Comparison of ENCODE assay signal across 19 cellular contexts in the genomic region with DNA sequence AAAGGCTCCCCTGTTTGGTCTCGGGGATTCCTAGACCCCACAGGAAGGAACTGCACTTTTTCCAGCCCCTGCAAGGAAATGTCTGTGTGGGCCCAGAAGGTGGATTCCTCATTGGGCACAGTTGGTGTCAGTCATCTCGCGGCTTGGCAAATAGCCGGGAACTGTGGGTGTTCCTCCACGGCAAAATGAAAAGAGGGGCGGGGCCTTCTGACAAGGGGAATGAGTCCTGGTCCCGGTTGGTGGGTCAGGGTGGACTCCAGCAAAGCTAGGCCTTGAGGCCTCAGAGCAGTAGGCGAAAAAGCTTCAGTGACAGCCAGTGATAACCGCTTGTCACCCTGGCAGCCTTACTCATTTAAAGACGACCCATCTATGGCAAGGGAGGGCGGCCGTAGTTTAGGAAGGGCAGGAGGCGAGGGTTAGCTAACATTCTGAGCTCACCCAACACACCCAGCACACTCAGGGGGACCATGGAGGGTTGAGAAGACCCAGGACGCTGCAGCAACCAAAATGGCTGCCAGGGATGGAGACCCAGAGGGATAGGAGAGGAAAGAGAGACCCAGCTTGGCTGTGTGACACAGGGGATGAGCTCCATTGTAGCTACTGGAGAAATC. TPM values are rescaled to one million over a fixed set of nuclear protein-coding genes. Genes with fewer than 3 reads are reported as not detected.
A peak's percentile ranks its signal among the peaks of the same experiment; 100 is the strongest.
DNase-seq lines count a peak whose midpoint lies in the region; ATAC-seq, FAIRE-seq and TF ChIP-seq lines count a peak whose summit lies in the region.
"Had no signal": no experiment of that assay in that cellular context is flagged by ENCODE, and none has a peak within 500 bp of the region (broad histone marks: within the 10 kb centered on the region; RNA-seq: fewer than 3 reads in every experiment).

No MANE protein-coding gene starts in this region.

- no peak overlapping the region for H3K56ac ChIP-seq in H9 (ENCODE audit: insufficient read length, low read depth, low read length)

- H3T11ph ChIP-seq in H9 (ENCODE audit: low read length), result no peak overlapping the region

- H3K14ac ChIP-seq in H9 (ENCODE audit: insufficient read depth, low read length) (no peak overlapping the region; the same call in 1 of the 2 replicates), neuronal stem cell (ENCODE audit: low read length) (no peak overlapping the region)

- RAD21 ChIA-PET in GM12878 (lab: Charles Lee; ENCODE audit: unreplicated experiment), result interaction anchor here (1.1 to 1.3 kb wide), 2 partner anchors 41 to 44 kb away, joined by 3 to 5 read pairs; no protein-coding TSS in a partner anchor

- WGBS in H9 (ENCODE audit: extremely low coverage, insufficient read length, low lambda C conversion rate), result no CpG with 5 or more reads among the region's 14 CpGs
- 69% methylated on average over 14 of the region's 14 CpGs for WGBS in GM12878 (ENCODE audit: insufficient coverage, insufficient replicate concordance, low lambda C conversion rate, missing lambda C conversion rate)
- 60 to 74% methylated on average over 14 of the region's 14 CpGs for WGBS in heart right ventricle, 2 donors
- whole genome bisulfite sequencing in neuronal stem cell (ENCODE audit: extremely low coverage in 2 of 2, insufficient read length in 2 of 2, insufficient replicate concordance in 1 of 2), 2 donors, result no CpG with 5 or more reads among the region's 14 CpGs
- 97% methylated on average over 14 of the region's 14 CpGs for WGBS in mammary epithelial cell (ENCODE audit: low coverage, missing lambda C conversion rate)

- SMC1A ChIA-PET in GM12878 (lab: Charles Lee; ENCODE audit: uncharacterized antibody, unreplicated experiment), result interaction anchor here (1.3 to 3.0 kb wide), 3 partner anchors 31 to 102 kb away, joined by 3 to 17 read pairs (median 12); no protein-coding TSS in a partner anchor

- H3K79me2 ChIP-seq in H9 (ENCODE audit: insufficient read depth, low read length) (no peaks in the 10 kb centered on the region), GM12878 (ENCODE audit: control insufficient read depth, insufficient read depth, low read length) (no peaks in the 10 kb centered on the region), mammary epithelial cell (ENCODE audit: insufficient read depth, low read length) (no peaks in the 10 kb centered on the region)

- H3K4me1 ChIP-seq in H9 (ENCODE audit: insufficient read depth, low read length) (peaks cover 2% of the 10 kb centered on the region; the same call in 1 of the 2 replicates), GM12878 (ENCODE audit: control insufficient read depth, insufficient read depth, low read length) (peaks cover 13% of the 10 kb centered on the region), heart right ventricle (peaks cover 13 to 75% (median 38%) of the 10 kb centered on the region in 9 donors), neuronal stem cell (ENCODE audit: control insufficient read depth in 2 of 2, insufficient read depth in 1 of 2, low read depth in 1 of 2, low read length in 2 of 2) (peaks cover 8 to 13% of the 10 kb centered on the region in 2 donors), mammary epithelial cell (ENCODE audit: insufficient read depth, low read length) (peaks cover 20% of the 10 kb centered on the region)

- peaks cover 25 to 35% of the 10 kb centered on the region in 2 experiments for H3K4me1 Mint-ChIP-seq in H9

- no peak overlapping the region for H2BK120ac ChIP-seq in H9 (ENCODE audit: low read depth, low read length, poor library complexity, severe bottlenecking)
- no peak overlapping the region for H2BK120ac ChIP-seq in neuronal stem cell (ENCODE audit: low read depth, low read length)

- H3K27me3 Mint-ChIP-seq in H9 (ENCODE audit: low read depth), result peaks cover 14% of the 10 kb centered on the region

- in situ Hi-C loops in GM12878 (cut with MboI) (no loop called here), mammary epithelial cell (cut with MboI; ENCODE audit: low sequenced_read_pairs in 2 of 2) (loop anchor here in 1 of 2 donors (5.0 kb wide), 2 partner anchors 43 to 102 kb away; a partner anchor contains a TSS)

- H3K23ac ChIP-seq in H9 (ENCODE audit: insufficient read length, low read depth, low read length) (no peak overlapping the region), neuronal stem cell (ENCODE audit: low read depth, low read length, poor library complexity) (no peak overlapping the region)

- no peak for TF ChIP-seq RAD21 in GM12878 (IDR thresholded peaks at IDR 0.05; ENCODE audit: insufficient read depth, low read depth, low read length)

- no peak for FAIRE-seq in GM12878 (lab: Jason Lieb, UNC)
- FAIRE-seq: colon, G401.6, GM12891 had no signal

- H3K4me2 ChIP-seq in H9 (ENCODE audit: insufficient read depth, insufficient read length, low read length), result no peak overlapping the region
- no peak overlapping the region for H3K4me2 ChIP-seq in GM12878 (ENCODE audit: control insufficient read depth, insufficient read depth)
- no peak overlapping the region for H3K4me2 ChIP-seq in neuronal stem cell (ENCODE audit: insufficient read depth, low read length, poor library complexity, severe bottlenecking)
- no peak overlapping the region for H3K4me2 ChIP-seq in mammary epithelial cell (ENCODE audit: insufficient read depth, low read depth, low read length)

- POLR2A ChIA-PET in GM12878 (lab: Charles Lee), result interaction anchor here (1.8 kb wide), 1 partner anchor 47 kb away, joined by 4 read pairs; a partner anchor contains a TSS

- no peak overlapping the region for H2BK15ac ChIP-seq in H9 (ENCODE audit: low read depth, low read length)
- H2BK15ac ChIP-seq in neuronal stem cell (ENCODE audit: low read length), result no peak overlapping the region

- H2BK12ac ChIP-seq in H9 (ENCODE audit: insufficient read length, low read depth, low read length) (no peak overlapping the region), neuronal stem cell (ENCODE audit: low read length) (no peak overlapping the region)

- DNase-seq in H9, result peak; percentile 76
- no peak for DNase-seq in GM12878 (ENCODE audit: low read depth, low spot score)
- DNase-seq in heart right ventricle, result peak; percentile 64 to 70
- DNase-seq in neuronal stem cell (ENCODE audit: low spot score), result no peak
- no peak for DNase-seq in mammary epithelial cell
- no peak for DNase-seq in Kasumi-1 (lab: John Stamatoyannopoulos, UW)
- DNase-seq in NCI-H524 (lab: John Stamatoyannopoulos, UW), result no peak
- DNase-seq: activated CD4-positive, alpha-beta T cell treated with anti-CD3 and anti-CD28 coated beads, Interleukin-2, amount 10 ng/mL, durations not matched to agents 7 days and 5 days; activated naive CD4-positive, alpha-beta T cell treated with Interleukin-2 at 50 U/mL for 16 hours; activated T-cell treated with anti-CD3 and anti-CD28 coated beads for 4 hours; NCI-H2171; NCI-H774; stimulated activated CD4-positive, alpha-beta T cell treated with anti-CD3 and anti-CD28 coated beads, Interleukin-4, amount 100 ng/mL, for 4 hours had no signal

- dilution Hi-C loops in mammary epithelial cell (cut with HindIII; ENCODE audit: low sequenced_read_pairs), result loop anchor here (5.0 kb wide), 2 partner anchors 33 to 102 kb away; a partner anchor contains a TSS

- H3K4ac ChIP-seq in H9 (ENCODE audit: low read depth, low read length) (no peak overlapping the region), neuronal stem cell (ENCODE audit: low read length) (no peak overlapping the region)

- H2AFZ ChIP-seq in H9 (ENCODE audit: low read length), result no peak overlapping the region
- no peak overlapping the region for H2AFZ ChIP-seq in GM12878 (ENCODE audit: control insufficient read depth, low read depth, low read length)
- peak overlapping the region; percentile 51 for H2AFZ ChIP-seq in neuronal stem cell (ENCODE audit: low read length)
- no peak overlapping the region for H2AFZ ChIP-seq in mammary epithelial cell (ENCODE audit: low read depth, low read length)

- H2BK5ac ChIP-seq in H9 (ENCODE audit: insufficient read length, low read length), result no peak overlapping the region
- H2BK5ac ChIP-seq in neuronal stem cell (ENCODE audit: low read length), result no peak overlapping the region

- H4K91ac ChIP-seq in H9 (ENCODE audit: insufficient read length, low read depth, low read length) (no peak overlapping the region), neuronal stem cell (ENCODE audit: low read depth, low read length, poor library complexity) (no peak overlapping the region)

- H2BK20ac ChIP-seq in H9 (ENCODE audit: low read depth, low read length, poor library complexity, severe bottlenecking), result no peak overlapping the region

- no TSS peak for BruUV-seq in GM12878 (replicated peaks; lab: Mats Ljungman, UMichigan)
- BruUV-seq in mammary epithelial cell (replicated peaks; lab: Mats Ljungman, UMichigan), result no TSS peak

- H3K4me3 ChIP-seq in GM12878 (no peak overlapping the region), heart right ventricle (no peak overlapping the region), neuronal stem cell (ENCODE audit: low read length in 2 of 2) (no peak overlapping the region), mammary epithelial cell (replicated peaks in 1 of 3; ENCODE audit: insufficient read depth in 1 of 3, low read depth in 2 of 3, low read length in 3 of 3) (no peak overlapping the region)
- H3K4me3 ChIP-seq: smooth muscle cell had no signal

- peaks cover 0 to 13% (median 0%) of the 10 kb centered on the region in 3 experiments; a peak in 2 of 7 replicates for H3K36me3 Mint-ChIP-seq in H9 (ENCODE audit: insufficient read depth in 1 of 3, low read depth in 3 of 3)

- no peak overlapping the region for H4K8ac ChIP-seq in H9 (replicated peaks; ENCODE audit: insufficient read length, low read depth, low read length)
- no peak overlapping the region for H4K8ac ChIP-seq in neuronal stem cell (ENCODE audit: low read depth, low read length)

- CTCF ChIA-PET in GM12878 (lab: Yijun Ruan, JAX), result interaction anchor here (1.2 to 6.0 kb wide), 6 partner anchors 8 to 102 kb away, joined by 4 to 68 read pairs (median 16); a partner anchor contains a TSS
- CTCF ChIA-PET in mammary epithelial cell (lab: Charles Lee; ENCODE audit: low non-redundant PET), result no interaction called here

- H3K36me3 ChIP-seq in GM12878 (ENCODE audit: control insufficient read depth in 2 of 2, insufficient read depth in 2 of 2, low read length in 1 of 2) (no peaks in the 10 kb centered on the region), heart right ventricle (peaks cover 0 to 11% (median 0%) of the 10 kb centered on the region in 9 donors), neuronal stem cell (replicated peaks in 1 of 2; ENCODE audit: control insufficient read depth in 2 of 2, insufficient read depth in 2 of 2, low read length in 2 of 2) (no peaks in the 10 kb centered on the region), mammary epithelial cell (ENCODE audit: insufficient read depth, low read length) (no peaks in the 10 kb centered on the region)

- H3K4me3 Mint-ChIP-seq in H9, result no peak overlapping the region
- H3K4me3 Mint-ChIP-seq: activated CD4-positive, alpha-beta T cell treated with anti-CD3 and anti-CD28 coated beads, Interleukin-2, amount 10 ng/mL, durations not matched to agents 7 days and 5 days had no signal

- no peaks in the 10 kb centered on the region for H3K27me3 ChIP-seq in H9 (ENCODE audit: insufficient read depth, low read length)
- no peaks in the 10 kb centered on the region for H3K27me3 ChIP-seq in GM12878 (replicated peaks in 1 of 2; ENCODE audit: control insufficient read depth in 2 of 2, insufficient read depth in 2 of 2, low read length in 1 of 2)
- peaks cover 0 to 8% (median 0%) of the 10 kb centered on the region in 7 donors for H3K27me3 ChIP-seq in heart right ventricle
- peaks cover 0 to 13% (median 0%) of the 10 kb centered on the region in 3 experiments for H3K27me3 ChIP-seq in neuronal stem cell (ENCODE audit: control insufficient read depth in 3 of 3, insufficient read depth in 3 of 3, low read depth in 1 of 3, low read length in 3 of 3)
- no peaks in the 10 kb centered on the region for H3K27me3 ChIP-seq in mammary epithelial cell (ENCODE audit: insufficient read depth, low read length)

- H3K9me3 ChIP-seq in H9 (ENCODE audit: control insufficient read depth, low read depth, low read length) (no peaks in the 10 kb centered on the region), GM12878 (replicated peaks; ENCODE audit: control insufficient read depth, insufficient read depth, low read length) (no peaks in the 10 kb centered on the region), heart right ventricle (no peaks in the 10 kb centered on the region), neuronal stem cell (replicated peaks in 1 of 2; ENCODE audit: control insufficient read depth in 2 of 2, insufficient read depth in 1 of 2, low read depth in 1 of 2, low read length in 2 of 2) (no peaks in the 10 kb centered on the region), mammary epithelial cell (replicated peaks; ENCODE audit: insufficient read depth, low read length) (no peaks in the 10 kb centered on the region)

- TF ChIP-seq EP300 in GM12878 (IDR thresholded peaks at IDR 0.05; ENCODE audit: borderline replicate concordance in 1 of 2, control insufficient read depth in 1 of 2, low read depth in 2 of 2, low read length in 2 of 2), result no peak

- H4K5ac ChIP-seq in H9 (ENCODE audit: insufficient read length, low read depth, low read length), result no peak overlapping the region

- H2AK5ac ChIP-seq in H9 (ENCODE audit: insufficient read length, low read length) (no peak overlapping the region), neuronal stem cell (ENCODE audit: low read depth, low read length) (no peak overlapping the region)

- H3K9ac ChIP-seq in H9 (ENCODE audit: extremely low read depth, insufficient read length, low read length) (no peak overlapping the region), GM12878 (ENCODE audit: control insufficient read depth, insufficient read depth, low read length) (no peak overlapping the region), neuronal stem cell (ENCODE audit: low read depth, low read length, poor library complexity) (no peak overlapping the region), mammary epithelial cell (ENCODE audit: insufficient read depth, low read length) (no peak overlapping the region)

- intact Hi-C loops in GM12878 (cut with micrococcal nuclease; ENCODE audit: unreplicated experiment), result no loop called here
- intact Hi-C loops in heart right ventricle (cut with DNase I), result loop anchor here in 9 of 10 donors (2.0 to 10.0 kb wide), 10 partner anchors 13 to 242 kb away; a partner anchor contains a TSS
- intact Hi-C loops in mammary epithelial cell (cut with micrococcal nuclease), result no loop called here

- no peaks in the 10 kb centered on the region for H3K79me1 ChIP-seq in H9 (ENCODE audit: insufficient read depth, low read depth, low read length, poor library complexity, severe bottlenecking)
- H3K79me1 ChIP-seq in neuronal stem cell (ENCODE audit: low read depth, low read length), result no peaks in the 10 kb centered on the region

- no peak for TF ChIP-seq CTCF in H9 (conservative IDR thresholded peaks at IDR 0.05)
- TF ChIP-seq CTCF in GM12878 (IDR thresholded peaks at IDR 0.05 in 2 of 3, conservative IDR thresholded peaks at IDR 0.05 in 1 of 3; ENCODE audit: control insufficient read depth in 2 of 3, extremely low read depth in 1 of 3, insufficient read depth in 1 of 3, low read depth in 3 of 3, low read length in 3 of 3), result no peak
- TF ChIP-seq CTCF in heart right ventricle (IDR thresholded peaks at IDR 0.05), result no peak
- no peak for TF ChIP-seq CTCF in mammary epithelial cell (conservative IDR thresholded peaks at IDR 0.05 in 1 of 2, IDR thresholded peaks at IDR 0.05 in 1 of 2; ENCODE audit: extremely low read depth in 1 of 2, insufficient read depth in 1 of 2, low read depth in 1 of 2, low read length in 2 of 2)

- H4K20me1 ChIP-seq in H9 (ENCODE audit: control insufficient read depth, insufficient read depth, insufficient read length) (no peaks in the 10 kb centered on the region), GM12878 (ENCODE audit: control insufficient read depth, insufficient read depth) (no peaks in the 10 kb centered on the region), mammary epithelial cell (ENCODE audit: insufficient read depth, low read length) (no peaks in the 10 kb centered on the region)

- H3K27ac ChIP-seq in H9 (ENCODE audit: insufficient read length, low read depth, low read length) (no peak overlapping the region), GM12878 (ENCODE audit: control insufficient read depth, insufficient read depth) (no peak overlapping the region), heart right ventricle (peak overlapping the region; percentile 57 to 99 (median 88)), neuronal stem cell (replicated peaks; ENCODE audit: low read length) (no peak overlapping the region), mammary epithelial cell (ENCODE audit: insufficient read depth, low read depth, low read length) (no peak overlapping the region)

- H3K23me2 ChIP-seq in H9 (ENCODE audit: insufficient read length, low read depth, low read length, poor library complexity, severe bottlenecking), result peaks cover 3% of the 10 kb centered on the region

- H3K18ac ChIP-seq in H9 (ENCODE audit: insufficient read length, low read depth, low read length), result no peak overlapping the region
- H3K18ac ChIP-seq in neuronal stem cell (ENCODE audit: low read length), result no peak overlapping the region

- ATAC-seq in GM12878 (no peak), heart right ventricle (peak; percentile 10 to 45 (median 29)), HG03439 (IDR thresholded peaks at IDR 0.05; ENCODE audit: unreplicated experiment) (no peak)
- ATAC-seq: Panc1 had no signal

- no peaks in the 10 kb centered on the region for H3K9me3 Mint-ChIP-seq in H9
- H3K9me3 Mint-ChIP-seq: activated CD4-positive, alpha-beta T cell treated with anti-CD3 and anti-CD28 coated beads, Interleukin-2, amount 10 ng/mL, durations not matched to agents 7 days and 5 days had no signal

- no peak for TF ChIP-seq POLR2A in GM12878 (IDR thresholded peaks at IDR 0.05; ENCODE audit: low read depth, low read length)

- H3K27ac Mint-ChIP-seq in H9, result peak overlapping the region in 2 of 3 experiments; percentile 51 to 91; a peak in 2 of 7 replicates
- H3K27ac Mint-ChIP-seq: activated CD4-positive, alpha-beta T cell treated with anti-CD3 and anti-CD28 coated beads, Interleukin-2, amount 10 ng/mL, durations not matched to agents 7 days and 5 days had no signal

RNA-seq across cellular contexts. Expression of a gene that starts 16.5 kb away (rescaled TPM):
- total RNA-seq in H9 (2021) (10.7 and 11.1 TPM in 2 replicates), GM12878 (2014; rRNA removed) (not detected in 2 replicates), GM12878 (2014; rRNA removed; fragmentation: Illumina TruSeq; extraction: Trizol) (not detected in 2 replicates), GM12878 (2021) (0.05 TPM in 1 of 2 replicates, not detected in the other), heart right ventricle (100 to 1,000 TPM; 339 to 671 (median 422) TPM), mammary epithelial cell (10 to 100 TPM; 12.5 to 30.0 TPM)
- total RNA-seq in GM12878 (2013; cell fraction: nucleolus; rRNA removed), result not detected in 2 replicates
- not detected for polyA plus RNA-seq in GM12878 (2011; ENCODE audit: low read depth)
- polyA plus RNA-seq in GM12878 (2011; rRNA removed) (0.05 TPM in 1 of 2 replicates, not detected in the other), GM12878 (2014; fragmentation: Illumina TruSeq; extraction: Trizol) (not detected in 2 replicates), GM12878 (2014; fragmentation: Nextera tagmentation; extraction: Ambion mirVana) (not detected), GM12878 (2014; rRNA removed) (not detected in 2 replicates), GM12878 (2016; fragmentation: Nextera tagmentation; extraction: Ambion mirVana) (under 1 TPM in 1 of 2 experiments, not detected in 1; 0.08 TPM), heart right ventricle (100 to 1,000 TPM; 197 to 341 TPM), mammary epithelial cell (11.2 TPM)
- polyA plus RNA-seq in GM12878 (2011; cell fraction: cytosol; rRNA removed), result 0.12 and 0.13 TPM in 2 replicates
- polyA plus RNA-seq in GM12878 (2011; cell fraction: nucleus; rRNA removed), result 0.12 and 0.21 TPM in 2 replicates
- polyA plus RNA-seq in GM12878 (2012), result not detected in 2 replicates
- 0.15 TPM in 1 of 2 replicates, not detected in the other for polyA minus RNA-seq in GM12878 (2011; rRNA and poly(A)+ RNA removed)
- polyA minus RNA-seq in GM12878 (2011; cell fraction: cytosol; rRNA and poly(A)+ RNA removed), result not detected in 2 replicates
- not detected in 2 replicates for polyA minus RNA-seq in GM12878 (2011; cell fraction: nucleus; rRNA and poly(A)+ RNA removed)
- 3.2 TPM for polyA plus RNA-seq in neuronal stem cell (2013, experiment 1 of 2)
- 3.4 TPM for polyA plus RNA-seq in neuronal stem cell (2013, experiment 2 of 2)
- polyA minus RNA-seq in mammary epithelial cell, result 12.7 TPM
- total RNA-seq: activated CD4-positive, alpha-beta T cell treated with anti-CD3 and anti-CD28 coated beads, Interleukin-2, amount 10 ng/mL, durations not matched to agents 7 days and 5 days had no signal

RNA-seq across cellular contexts. Expression of a gene that starts 46.2 kb away (rescaled TPM):
- total RNA-seq in H9 (2021) (28.1 and 31.1 TPM in 2 replicates), GM12878 (2014; rRNA removed) (13.3 and 14.8 TPM in 2 replicates), GM12878 (2014; rRNA removed; fragmentation: Illumina TruSeq; extraction: Trizol) (5.2 and 5.7 TPM in 2 replicates), GM12878 (2021) (21.3 and 24.0 TPM in 2 replicates), heart right ventricle (10 to 100 TPM in 8 of 10 donors, 1 to 10 TPM in 2; 7.2 to 18.2 (median 12.9) TPM), mammary epithelial cell (10 to 100 TPM; 14.5 to 27.6 TPM)
- 31.9 and 33.6 TPM in 2 replicates for total RNA-seq in GM12878 (2013; cell fraction: nucleolus; rRNA removed)
- 7.0 TPM for polyA plus RNA-seq in GM12878 (2011; ENCODE audit: low read depth)
- polyA plus RNA-seq in GM12878 (2011; rRNA removed) (5.7 and 11.6 TPM in 2 replicates), GM12878 (2014; fragmentation: Illumina TruSeq; extraction: Trizol) (1.9 and 9.0 TPM in 2 replicates), GM12878 (2014; fragmentation: Nextera tagmentation; extraction: Ambion mirVana) (1 to 10 TPM in 1 of 2 experiments, under 1 TPM in 1; 0.42 to 1.6 TPM), GM12878 (2014; rRNA removed) (15.7 and 17.0 TPM in 2 replicates), GM12878 (2016; fragmentation: Nextera tagmentation; extraction: Ambion mirVana) (10 to 100 TPM; 11.3 to 12.2 TPM), heart right ventricle (10 to 100 TPM; 15.4 to 27.4 TPM), mammary epithelial cell (12.4 TPM)
- polyA plus RNA-seq in GM12878 (2011; cell fraction: cytosol; rRNA removed), result 9.9 and 11.9 TPM in 2 replicates
- 140 and 164 TPM in 2 replicates for polyA plus RNA-seq in GM12878 (2011; cell fraction: nucleus; rRNA removed)
- polyA plus RNA-seq in GM12878 (2012), result 18.0 and 24.2 TPM in 2 replicates
- polyA minus RNA-seq in GM12878 (2011; rRNA and poly(A)+ RNA removed), result 13.3 and 15.7 TPM in 2 replicates
- 7.6 and 7.9 TPM in 2 replicates for polyA minus RNA-seq in GM12878 (2011; cell fraction: cytosol; rRNA and poly(A)+ RNA removed)
- polyA minus RNA-seq in GM12878 (2011; cell fraction: nucleus; rRNA and poly(A)+ RNA removed), result 34.1 and 49.3 TPM in 2 replicates
- 12.9 TPM for polyA plus RNA-seq in neuronal stem cell (2013, experiment 1 of 2)
- 12.0 TPM for polyA plus RNA-seq in neuronal stem cell (2013, experiment 2 of 2)
- 43.4 TPM for polyA minus RNA-seq in mammary epithelial cell

Comparison
In these comparisons a context has a peak if more than half of its experiments do, and no peak if none do; other contexts are left out.
1. DNase-seq: peak in H9 (single experiment) and heart right ventricle (2 of 2); none in GM12878 (single experiment), neuronal stem cell (single experiment), mammary epithelial cell (single experiment), Kasumi-1 (0 of 2) and NCI-H524 (0 of 2).
2. H3K27ac ChIP-seq: peak in heart right ventricle (10 of 10); none in H9 (single experiment), GM12878 (single experiment), neuronal stem cell (single experiment) and mammary epithelial cell (single experiment).
3. ATAC-seq: peak in heart right ventricle (8 of 8); none in GM12878 (single experiment) and HG03439 (single experiment).
4. RNA of a gene that starts 16.5 kb away (total RNA-seq): 339 to 671 TPM in heart right ventricle; 12.5 to 30.0 TPM in mammary epithelial cell, 10.7 to 11.1 TPM in H9 and 0.05 TPM in GM12878; every median in the first group is over 10 times any median in the second.
5. intact Hi-C loops: an anchor here in heart right ventricle (2.0 to 10.0 kb wide); none called in GM12878 and mammary epithelial cell.